Comparison of ENCODE assay signal across 21 cellular contexts in genomic region chr12:25102402-25102801, GRCh38.
"Had no signal": no experiment of that assay in that cellular context is flagged by ENCODE, and none has a peak within 500 bp of the region (broad histone marks: within the 10 kb centered on the region; RNA-seq: fewer than 3 reads in every experiment).

No MANE protein-coding gene starts in this region.

- H3K4me3 Mint-ChIP-seq: activated CD4-positive, alpha-beta memory T cell treated with anti-CD3 and anti-CD28 coated beads for 36 hours; activated CD8-positive, alpha-beta memory T cell treated with anti-CD3 and anti-CD28 coated beads, Interleukin-2, amount 10 ng/mL, durations not matched to agents 7 days and 5 days; activated naive CD4-positive, alpha-beta T cell treated with anti-CD3 and anti-CD28 coated beads, Interleukin-2, amount 10 ng/mL, durations not matched to agents 7 days and 5 days; brain; naive thymus-derived CD4-positive, alpha-beta T cell; stimulated activated effector memory CD8-positive, alpha-beta T cell treated with anti-CD3 and anti-CD28 coated beads, Interleukin-12 subunit alpha, Interleukin-12 subunit beta, amount 100 ng/mL, for 72 hours; type B pancreatic cell had no signal

- H3K27ac Mint-ChIP-seq: activated CD4-positive, alpha-beta memory T cell treated with anti-CD3 and anti-CD28 coated beads for 36 hours; activated CD8-positive, alpha-beta memory T cell treated with anti-CD3 and anti-CD28 coated beads, Interleukin-2, amount 10 ng/mL, durations not matched to agents 7 days and 5 days; activated naive CD4-positive, alpha-beta T cell treated with anti-CD3 and anti-CD28 coated beads, Interleukin-2, amount 10 ng/mL, durations not matched to agents 7 days and 5 days; activated T-helper 2 cell treated with anti-CD3 and anti-CD28 coated beads, Interferon-gamma antibody, Interleukin-2, Interleukin-4, amounts not matched to agents 10 μg/mL and 5 μg/mL and 100 μg/mL, durations not matched to agents 14 hours and 24 hours and 36 hours; stimulated activated effector memory CD8-positive, alpha-beta T cell treated with anti-CD3 and anti-CD28 coated beads, Interleukin-12 subunit alpha, Interleukin-12 subunit beta, amount 100 ng/mL, for 72 hours; type B pancreatic cell had no signal

- ATAC-seq: activated CD8-positive, alpha-beta memory T cell treated with anti-CD3 and anti-CD28 coated beads, Interleukin-2, amount 10 ng/mL, durations not matched to agents 7 days and 5 days; heart left ventricle; mucosa of descending colon; naive thymus-derived CD4-positive, alpha-beta T cell; stimulated activated effector memory CD8-positive, alpha-beta T cell treated with anti-CD3 and anti-CD28 coated beads, Interleukin-12 subunit alpha, Interleukin-12 subunit beta, amount 100 ng/mL, for 72 hours had no signal

- DNase-seq: activated CD4-positive, alpha-beta memory T cell treated with anti-CD3 and anti-CD28 coated beads for 36 hours; activated CD4-positive, alpha-beta T cell treated with anti-CD3 and anti-CD28 coated beads for 1 hour; activated CD8-positive, alpha-beta memory T cell treated with anti-CD3 and anti-CD28 coated beads, Interleukin-2, amount 10 ng/mL, durations not matched to agents 7 days and 5 days; activated naive CD4-positive, alpha-beta T cell treated with anti-CD3 and anti-CD28 coated beads, Interleukin-2, amount 10 ng/mL, durations not matched to agents 7 days and 5 days; activated T-cell treated with anti-CD3 and anti-CD28 coated beads, Interleukin-2, amount 50 U/mL, for 1 hour; amniotic stem cell; cerebellar nuclear complex; effector memory CD4-positive, alpha-beta T cell; heart left ventricle; islet precursor cell; mucosa of descending colon; naive thymus-derived CD4-positive, alpha-beta T cell; posterior cingulate gyrus; retina had no signal

- H3K27me3 Mint-ChIP-seq: activated CD4-positive, alpha-beta memory T cell treated with anti-CD3 and anti-CD28 coated beads for 36 hours; activated CD8-positive, alpha-beta memory T cell treated with anti-CD3 and anti-CD28 coated beads, Interleukin-2, amount 10 ng/mL, durations not matched to agents 7 days and 5 days; activated naive CD4-positive, alpha-beta T cell treated with anti-CD3 and anti-CD28 coated beads, Interleukin-2, amount 10 ng/mL, durations not matched to agents 7 days and 5 days; brain; naive thymus-derived CD4-positive, alpha-beta T cell; type B pancreatic cell had no signal

- H3K9me3 Mint-ChIP-seq: activated CD4-positive, alpha-beta memory T cell treated with anti-CD3 and anti-CD28 coated beads for 36 hours; activated naive CD4-positive, alpha-beta T cell treated with anti-CD3 and anti-CD28 coated beads, Interleukin-2, amount 10 ng/mL, durations not matched to agents 7 days and 5 days; activated T-helper 2 cell treated with anti-CD3 and anti-CD28 coated beads, Interferon-gamma antibody, Interleukin-2, Interleukin-4, amounts not matched to agents 10 μg/mL and 5 μg/mL and 100 μg/mL, durations not matched to agents 14 hours and 24 hours and 36 hours; brain; stimulated activated effector memory CD8-positive, alpha-beta T cell treated with anti-CD3 and anti-CD28 coated beads, Interleukin-12 subunit alpha, Interleukin-12 subunit beta, amount 100 ng/mL, for 72 hours; type B pancreatic cell had no signal

- H3K4me1 Mint-ChIP-seq: activated naive CD4-positive, alpha-beta T cell treated with anti-CD3 and anti-CD28 coated beads, Interleukin-2, amount 10 ng/mL, durations not matched to agents 7 days and 5 days; brain; stimulated activated effector memory CD8-positive, alpha-beta T cell treated with anti-CD3 and anti-CD28 coated beads, Interleukin-12 subunit alpha, Interleukin-12 subunit beta, amount 100 ng/mL, for 72 hours had no signal

- H3K27me3 ChIP-seq: heart left ventricle had no signal

- FAIRE-seq: frontal cortex had no signal

- H3K4me3 ChIP-seq: heart left ventricle, lung, mucosa of descending colon had no signal

- H3K9me3 ChIP-seq: heart left ventricle, mucosa of descending colon had no signal

- H3K27ac ChIP-seq: epithelial cell of prostate, heart left ventricle had no signal

- H3K36me3 Mint-ChIP-seq: brain had no signal
